ENCODE assay signal across 9 cellular contexts in the genomic region with DNA sequence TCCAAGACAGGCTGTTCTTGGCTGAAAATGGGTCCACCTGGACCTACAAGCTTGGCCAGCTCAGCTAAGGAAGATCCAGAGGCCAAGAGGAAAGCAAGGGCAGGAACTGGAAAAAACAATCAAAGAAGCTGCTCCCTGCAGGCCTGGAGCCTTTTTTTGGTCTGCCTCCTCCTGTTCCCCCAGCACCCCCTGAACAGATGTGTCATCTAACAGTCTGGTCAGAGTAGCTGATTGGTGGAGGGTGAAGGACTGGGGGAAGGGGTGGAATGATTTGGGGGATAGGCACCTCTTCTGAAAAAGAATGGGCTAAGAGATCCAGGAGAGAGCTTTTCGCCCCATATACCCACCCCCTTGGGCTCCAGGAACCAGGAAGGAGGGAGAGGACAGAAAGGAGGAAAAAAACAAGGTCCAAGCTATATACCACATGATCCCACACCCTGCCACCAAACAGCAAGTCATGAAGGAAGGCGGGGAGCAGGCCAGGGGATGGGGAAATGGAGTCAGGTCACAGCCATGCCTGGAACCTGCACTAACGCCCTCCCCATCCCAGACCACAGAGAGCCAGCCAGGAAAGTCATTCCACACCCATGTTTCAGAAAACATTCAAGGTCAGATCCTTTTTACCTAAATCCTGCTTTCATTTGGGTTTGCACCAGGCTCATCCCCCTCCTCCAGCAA. TPM values are rescaled to one million over a fixed set of nuclear protein-coding genes. Genes with fewer than 3 reads are reported as not detected.
DNase-seq lines count a peak whose midpoint lies in the region; ATAC-seq and TF ChIP-seq lines count a peak whose summit lies in the region.
"Had no signal": no experiment of that assay in that cellular context is flagged by ENCODE, and none has a peak within 500 bp of the region (broad histone marks: within the 10 kb centered on the region; RNA-seq: fewer than 3 reads in every experiment).

No MANE protein-coding gene starts in this region.

- POLR2A ChIA-PET in BJ (lab: Charles Lee) = no interaction called here

- H3K27me3 ChIP-seq in BJ (ENCODE audit: control insufficient read depth, insufficient read depth, low read length) (no peaks in the 10 kb centered on the region), MG63 (no peaks in the 10 kb centered on the region)

- peaks cover 10% of the 10 kb centered on the region for H3K27me3 Mint-ChIP-seq in endothelial cell (ENCODE audit: unreplicated experiment)
- H3K27me3 Mint-ChIP-seq in natural killer cell treated with Interleukin-12 subunit alpha and Interleukin-12 subunit beta and Interleukin-15 and Interleukin-18, amount 100 ng/mL, for 72 hours = peaks cover 0 to 3% of the 10 kb centered on the region in 2 donors

- peak overlapping the region; percentile 92 for H3K4me3 Mint-ChIP-seq in endothelial cell (ENCODE audit: unreplicated experiment)
- peak overlapping the region; percentile 82 for H3K4me3 Mint-ChIP-seq in natural killer cell treated with Interleukin-12 subunit alpha and Interleukin-12 subunit beta and Interleukin-15 and Interleukin-18, amount 100 ng/mL, for 72 hours

- TF ChIP-seq CTCF in BJ (IDR thresholded peaks at IDR 0.05; ENCODE audit: insufficient read depth, low read depth, low read length) (no peak), endothelial cell (IDR thresholded peaks at IDR 0.05; ENCODE audit: unreplicated experiment) (no peak)

- peak overlapping the region; percentile 69 for H3K4me3 ChIP-seq in BJ (ENCODE audit: low read depth, low read length)
- H3K4me3 ChIP-seq in MG63 = peak overlapping the region; percentile 63
- H3K4me3 ChIP-seq: GM12878 had no signal

- H3K27ac Mint-ChIP-seq in endothelial cell (ENCODE audit: unreplicated experiment) = peak overlapping the region; percentile 75
- H3K27ac Mint-ChIP-seq in natural killer cell treated with Interleukin-12 subunit alpha and Interleukin-12 subunit beta and Interleukin-15 and Interleukin-18, amount 100 ng/mL, for 72 hours = peak overlapping the region in 1 of 2 donors; percentile 65

- peaks cover under 1% of the 10 kb centered on the region; the same call in 1 of the 2 replicates for H3K36me3 ChIP-seq in BJ (ENCODE audit: control insufficient read depth, insufficient read depth, low read length)
- H3K36me3 ChIP-seq in MG63 = peaks cover 8% of the 10 kb centered on the region

- no peak for ATAC-seq in natural killer cell treated with Interleukin-12 subunit alpha and Interleukin-12 subunit beta and Interleukin-15 and Interleukin-18, amount 100 ng/mL, for 72 hours
- ATAC-seq: GM12878 had no signal

- H3K9me3 ChIP-seq in MG63 = no peaks in the 10 kb centered on the region

- CTCF ChIA-PET in BJ (lab: Yijun Ruan, JAX) = interaction anchor here (0.9 to 3.9 kb wide), 7 partner anchors 8 to 67 kb away, joined by 3 to 24 read pairs (median 6); no protein-coding TSS in a partner anchor

- peaks cover 10% of the 10 kb centered on the region for H3K36me3 Mint-ChIP-seq in endothelial cell (ENCODE audit: low read depth, unreplicated experiment)
- no peaks in the 10 kb centered on the region for H3K36me3 Mint-ChIP-seq in natural killer cell treated with Interleukin-12 subunit alpha and Interleukin-12 subunit beta and Interleukin-15 and Interleukin-18, amount 100 ng/mL, for 72 hours

- H3K4me1 Mint-ChIP-seq in endothelial cell (ENCODE audit: unreplicated experiment) = peaks cover 27% of the 10 kb centered on the region
- H3K4me1 Mint-ChIP-seq in natural killer cell treated with Interleukin-12 subunit alpha and Interleukin-12 subunit beta and Interleukin-15 and Interleukin-18, amount 100 ng/mL, for 72 hours (ENCODE audit: low read depth in 2 of 2) = peaks cover 25 to 28% of the 10 kb centered on the region in 2 donors

- DNase-seq in BJ (ENCODE audit: low read depth) = no peak
- peak; percentile 39 for DNase-seq in MG63
- no peak for DNase-seq in endothelial cell (ENCODE audit: low spot score)
- DNase-seq in natural killer cell treated with Interleukin-12 subunit alpha and Interleukin-12 subunit beta and Interleukin-15 and Interleukin-18, amount 100 ng/mL, for 72 hours (ENCODE audit: low spot score) = no peak
- no peak for DNase-seq in NCI-H1105 (lab: John Stamatoyannopoulos, UW)
- DNase-seq in stimulated activated naive CD4-positive, alpha-beta T cell (lab: John Stamatoyannopoulos, UW) = no peak
- no peak for DNase-seq in activated effector memory CD4-positive, alpha-beta T cell treated with Interleukin-2 at 50 U/mL for 16 hours
- no peak for DNase-seq in NK-92 treated with Interleukin-12 subunit alpha and Interleukin-12 subunit beta, amount 100 ng/mL, for 24 hours (lab: John Stamatoyannopoulos, UW)

- no peaks in the 10 kb centered on the region for H3K9me3 Mint-ChIP-seq in endothelial cell (ENCODE audit: unreplicated experiment)
- no peaks in the 10 kb centered on the region for H3K9me3 Mint-ChIP-seq in natural killer cell treated with Interleukin-12 subunit alpha and Interleukin-12 subunit beta and Interleukin-15 and Interleukin-18, amount 100 ng/mL, for 72 hours

RNA-seq across cellular contexts. Expression of gene RAB11FIP5, which starts 2.0 kb away (rescaled TPM):
- 42.5 and 52.0 TPM in 2 replicates for polyA plus RNA-seq in BJ (2011; rRNA removed)
- 40.6 and 48.1 TPM in 2 replicates for polyA minus RNA-seq in BJ (2011; rRNA and poly(A)+ RNA removed)
- 25.8 and 43.8 TPM in 2 replicates for total RNA-seq in MG63 (2014; rRNA removed; shearing (Covaris generic); ENCODE audit: low replicate concordance)
- 27.8 TPM for total RNA-seq in endothelial cell (ENCODE audit: unreplicated experiment)
- 10 to 100 TPM in 1 of 2 donors, 1 to 10 TPM in 1; 8.8 to 15.7 TPM for total RNA-seq in natural killer cell treated with Interleukin-12 subunit alpha and Interleukin-12 subunit beta and Interleukin-15 and Interleukin-18, amount 100 ng/mL, for 72 hours

RNA-seq across cellular contexts. Expression of gene SFXN5, which starts 39.2 kb away (rescaled TPM):
- polyA plus RNA-seq in BJ (2011; rRNA removed) = 10.8 and 11.5 TPM in 2 replicates
- 13.8 and 22.9 TPM in 2 replicates for polyA minus RNA-seq in BJ (2011; rRNA and poly(A)+ RNA removed)
- total RNA-seq in MG63 (2014; rRNA removed; shearing (Covaris generic); ENCODE audit: low replicate concordance) = 2.4 and 6.2 TPM in 2 replicates
- 29.8 TPM for total RNA-seq in endothelial cell (ENCODE audit: unreplicated experiment)
- total RNA-seq in natural killer cell treated with Interleukin-12 subunit alpha and Interleukin-12 subunit beta and Interleukin-15 and Interleukin-18, amount 100 ng/mL, for 72 hours = 10 to 100 TPM; 27.3 to 32.4 TPM
